ENCODE assay signal across 15 cellular contexts in the genomic region with DNA sequence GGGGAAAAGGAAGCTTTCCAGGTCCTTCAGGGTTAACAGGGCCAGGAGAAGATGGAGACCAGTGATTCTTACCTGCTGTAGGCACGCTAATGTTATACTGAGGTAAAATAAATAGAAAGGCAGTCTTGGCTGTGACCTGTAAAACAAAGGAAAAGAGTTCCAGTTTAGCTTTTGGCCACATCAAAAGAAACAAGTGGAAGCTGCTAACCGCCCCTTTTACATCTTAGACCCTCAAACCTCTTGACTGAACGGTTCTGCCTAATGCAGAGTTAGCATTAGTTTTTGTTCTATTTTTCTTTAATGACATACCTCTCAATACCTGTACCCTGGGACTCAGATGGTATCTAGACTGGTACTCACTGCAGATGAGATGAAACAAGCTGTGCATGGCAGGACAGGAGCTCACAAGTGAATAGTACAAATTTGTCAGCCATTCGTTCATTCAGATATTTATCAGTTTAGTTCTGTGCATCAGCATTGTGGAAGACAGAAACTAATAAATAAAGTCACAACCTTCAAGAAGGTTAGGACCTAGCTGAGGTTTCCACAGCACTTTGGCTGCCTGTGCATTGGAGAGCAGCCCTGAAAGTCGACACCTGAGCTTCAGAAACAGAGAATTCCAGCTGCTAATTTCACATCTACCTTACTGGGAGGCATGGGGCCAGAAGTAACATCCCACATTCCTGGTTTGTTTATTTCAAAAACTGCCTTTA.
A peak's percentile ranks its signal among the peaks of the same experiment; 100 is the strongest.
DNase-seq lines count a peak whose midpoint lies in the region; ATAC-seq, FAIRE-seq and TF ChIP-seq lines count a peak whose summit lies in the region.
"Had no signal": no experiment of that assay in that cellular context is flagged by ENCODE, and none has a peak within 500 bp of the region (broad histone marks: within the 10 kb centered on the region; RNA-seq: fewer than 3 reads in every experiment).

No MANE protein-coding gene starts in this region.

- peaks cover 38% of the 10 kb centered on the region for H3K4me1 Mint-ChIP-seq in activated naive CD4-positive, alpha-beta T cell treated with anti-CD3 and anti-CD28 coated beads, Interleukin-2, amount 10 ng/mL, durations not matched to agents 7 days and 5 days
- peaks cover 41% of the 10 kb centered on the region for H3K4me1 Mint-ChIP-seq in stimulated activated effector memory CD8-positive, alpha-beta T cell treated with anti-CD3 and anti-CD28 coated beads, Interleukin-12 subunit alpha, Interleukin-12 subunit beta, amount 100 ng/mL, for 72 hours

- no peak overlapping the region for H3K4me3 Mint-ChIP-seq in activated naive CD4-positive, alpha-beta T cell treated with anti-CD3 and anti-CD28 coated beads, Interleukin-2, amount 10 ng/mL, durations not matched to agents 7 days and 5 days
- peak overlapping the region; percentile 25 for H3K4me3 Mint-ChIP-seq in stimulated activated effector memory CD8-positive, alpha-beta T cell treated with anti-CD3 and anti-CD28 coated beads, Interleukin-12 subunit alpha, Interleukin-12 subunit beta, amount 100 ng/mL, for 72 hours

- no peak for DNase-seq in activated naive CD4-positive, alpha-beta T cell treated with anti-CD3 and anti-CD28 coated beads, Interleukin-2, amount 10 ng/mL, durations not matched to agents 7 days and 5 days
- DNase-seq in activated naive CD4-positive, alpha-beta T cell (lab: John Stamatoyannopoulos, UW) = no peak
- DNase-seq in RPMI8226 (peak; percentile 43), D721Med (ENCODE audit: insufficient read length, low spot score) (no peak), HAP-1 (ENCODE audit: low spot score in 2 of 2) (no peak), NCI-H2196 (lab: John Stamatoyannopoulos, UW; ENCODE audit: unreplicated experiment) (no peak)
- DNase-seq in stimulated activated effector memory CD8-positive, alpha-beta T cell treated with anti-CD3 and anti-CD28 coated beads, Interleukin-12 subunit alpha, Interleukin-12 subunit beta, amount 100 ng/mL, for 72 hours (ENCODE audit: low spot score in 2 of 2) = no peak
- DNase-seq: activated CD4-positive, CD25-positive, alpha-beta regulatory T cell; NCI-H1417; NCI-H82 had no signal

- no peak for TF ChIP-seq CTCF in D721Med (IDR thresholded peaks at IDR 0.05; ENCODE audit: insufficient read depth, missing control alignments)

- no peaks in the 10 kb centered on the region for H3K4me1 ChIP-seq in HAP-1

- CTCF ChIA-PET in activated naive CD4-positive, alpha-beta T cell treated with anti-CD3 and anti-CD28 coated beads, Interleukin-2, amount 10 ng/mL, durations not matched to agents 7 days and 5 days (lab: Charles Lee) = interaction anchor here (0.8 to 1.5 kb wide), 5 partner anchors 33 to 119 kb away, joined by 3 to 4 read pairs (median 3); no protein-coding TSS in a partner anchor

- H3K9me3 ChIP-seq in HAP-1 = no peaks in the 10 kb centered on the region
- H3K9me3 ChIP-seq: breast epithelium, neutrophil, vagina had no signal

- in situ Hi-C loops in HAP-1 (cut with MboI; ENCODE audit: low sequenced_read_pairs) = no loop called here

- peak; percentile 20 for ATAC-seq in HG02678 (IDR thresholded peaks at IDR 0.05; ENCODE audit: unreplicated experiment)
- ATAC-seq in stimulated activated effector memory CD8-positive, alpha-beta T cell treated with anti-CD3 and anti-CD28 coated beads, Interleukin-12 subunit alpha, Interleukin-12 subunit beta, amount 100 ng/mL, for 72 hours = no peak

- H3K27me3 Mint-ChIP-seq in activated naive CD4-positive, alpha-beta T cell treated with anti-CD3 and anti-CD28 coated beads, Interleukin-2, amount 10 ng/mL, durations not matched to agents 7 days and 5 days = no peaks in the 10 kb centered on the region

- no peak for FAIRE-seq in D721Med (lab: Jason Lieb, UNC)
- FAIRE-seq: HTR-8/SVneo had no signal

- no peaks in the 10 kb centered on the region for H3K9me3 Mint-ChIP-seq in activated naive CD4-positive, alpha-beta T cell treated with anti-CD3 and anti-CD28 coated beads, Interleukin-2, amount 10 ng/mL, durations not matched to agents 7 days and 5 days
- no peaks in the 10 kb centered on the region for H3K9me3 Mint-ChIP-seq in stimulated activated effector memory CD8-positive, alpha-beta T cell treated with anti-CD3 and anti-CD28 coated beads, Interleukin-12 subunit alpha, Interleukin-12 subunit beta, amount 100 ng/mL, for 72 hours

- peak overlapping the region; percentile 17 for H3K27ac Mint-ChIP-seq in activated naive CD4-positive, alpha-beta T cell treated with anti-CD3 and anti-CD28 coated beads, Interleukin-2, amount 10 ng/mL, durations not matched to agents 7 days and 5 days
- peak overlapping the region; percentile 61 for H3K27ac Mint-ChIP-seq in stimulated activated effector memory CD8-positive, alpha-beta T cell treated with anti-CD3 and anti-CD28 coated beads, Interleukin-12 subunit alpha, Interleukin-12 subunit beta, amount 100 ng/mL, for 72 hours

- no peaks in the 10 kb centered on the region for H3K27me3 ChIP-seq in HAP-1 (ENCODE audit: low read depth)
- H3K27me3 ChIP-seq: breast epithelium, neutrophil, vagina had no signal

- no peaks in the 10 kb centered on the region for H3K36me3 ChIP-seq in HAP-1 (replicated peaks)
- H3K36me3 ChIP-seq: breast epithelium, vagina had no signal

- H3K4me3 ChIP-seq in HAP-1 = no peak overlapping the region
- H3K4me3 ChIP-seq: breast epithelium, vagina had no signal

- peaks cover 5% of the 10 kb centered on the region for H3K36me3 Mint-ChIP-seq in activated naive CD4-positive, alpha-beta T cell treated with anti-CD3 and anti-CD28 coated beads, Interleukin-2, amount 10 ng/mL, durations not matched to agents 7 days and 5 days
- no peaks in the 10 kb centered on the region for H3K36me3 Mint-ChIP-seq in stimulated activated effector memory CD8-positive, alpha-beta T cell treated with anti-CD3 and anti-CD28 coated beads, Interleukin-12 subunit alpha, Interleukin-12 subunit beta, amount 100 ng/mL, for 72 hours
